In genomic region chr18:67980241-67980640, GRCh38 we compare ENCODE assay signal across 2 cellular contexts.
TF ChIP-seq lines count a peak whose summit lies in the region.

No MANE protein-coding gene starts in this region.

TF ChIP-seq in SK-N-SH, 30 proteins besides CTCF, POLR2A, EP300 and RAD21 (continued from another document):
- no peak for TF ChIP-seq PBX3 (IDR thresholded peaks at IDR 0.05)
- TF ChIP-seq MXI1 (IDR thresholded peaks at IDR 0.05; ENCODE audit: low read depth, low read length) = no peak
- TF ChIP-seq USF1 (IDR thresholded peaks at IDR 0.05; ENCODE audit: borderline replicate concordance, low read depth) = no peak
- TF ChIP-seq ZBTB33 (IDR thresholded peaks at IDR 0.05; ENCODE audit: borderline replicate concordance, low read depth) = no peak
- no peak for TF ChIP-seq USF2 (IDR thresholded peaks at IDR 0.05; ENCODE audit: borderline replicate concordance, low read depth, low read length)
- TF ChIP-seq IRF3 (IDR thresholded peaks at IDR 0.05; ENCODE audit: low read depth, low read length) = no peak
- no peak for TF ChIP-seq FOSL2 (IDR thresholded peaks at IDR 0.05; ENCODE audit: borderline replicate concordance, low read depth)
- no peak for TF ChIP-seq RXRA (IDR thresholded peaks at IDR 0.05; ENCODE audit: borderline replicate concordance, low read depth)
- no peak for TF ChIP-seq MAX (IDR thresholded peaks at IDR 0.05; ENCODE audit: low read depth)
- no peak for TF ChIP-seq CHD2 (IDR thresholded peaks at IDR 0.05; ENCODE audit: low read length, partially characterized antibody)

TF ChIP-seq in SK-N-SH treated with all-trans-retinoic acid at 6 μM for 48 hours, 23 proteins besides CTCF, POLR2A, EP300 and RAD21 (continued from another document):
- TF ChIP-seq CSRNP3 (CRISPR knock-in tag; IDR thresholded peaks at IDR 0.05) = no peak
- no peak for TF ChIP-seq SNAI2 (CRISPR knock-in tag; IDR thresholded peaks at IDR 0.05)
- no peak for TF ChIP-seq CSDC2 (CRISPR knock-in tag; IDR thresholded peaks at IDR 0.05)
- no peak for TF ChIP-seq GLIS3 (CRISPR knock-in tag; IDR thresholded peaks at IDR 0.05)
- TF ChIP-seq ZFP3 (CRISPR knock-in tag; IDR thresholded peaks at IDR 0.05) = no peak
- TF ChIP-seq ESRRG (CRISPR knock-in tag; IDR thresholded peaks at IDR 0.05) = no peak
- no peak for TF ChIP-seq BACH2 (CRISPR knock-in tag; IDR thresholded peaks at IDR 0.05; ENCODE audit: borderline replicate concordance)
- TF ChIP-seq TOX (CRISPR knock-in tag; IDR thresholded peaks at IDR 0.05; ENCODE audit: borderline replicate concordance) = no peak
- TF ChIP-seq OSR1 (CRISPR knock-in tag; IDR thresholded peaks at IDR 0.05) = no peak
- TF ChIP-seq ZFP30 (CRISPR knock-in tag; IDR thresholded peaks at IDR 0.05) = no peak
- TF ChIP-seq TSHZ2 (CRISPR knock-in tag; IDR thresholded peaks at IDR 0.05) = no peak
- no peak for TF ChIP-seq ZNF8 (CRISPR knock-in tag; IDR thresholded peaks at IDR 0.05)
- no peak for TF ChIP-seq RARB (CRISPR knock-in tag; IDR thresholded peaks at IDR 0.05)
- TF ChIP-seq ISL1 (CRISPR knock-in tag; IDR thresholded peaks at IDR 0.05) = no peak
TF ChIP-seq in SK-N-SH treated with all-trans-retinoic acid at 6 μM for 48 hours: peak in this region for 0.
